In the genomic region with DNA sequence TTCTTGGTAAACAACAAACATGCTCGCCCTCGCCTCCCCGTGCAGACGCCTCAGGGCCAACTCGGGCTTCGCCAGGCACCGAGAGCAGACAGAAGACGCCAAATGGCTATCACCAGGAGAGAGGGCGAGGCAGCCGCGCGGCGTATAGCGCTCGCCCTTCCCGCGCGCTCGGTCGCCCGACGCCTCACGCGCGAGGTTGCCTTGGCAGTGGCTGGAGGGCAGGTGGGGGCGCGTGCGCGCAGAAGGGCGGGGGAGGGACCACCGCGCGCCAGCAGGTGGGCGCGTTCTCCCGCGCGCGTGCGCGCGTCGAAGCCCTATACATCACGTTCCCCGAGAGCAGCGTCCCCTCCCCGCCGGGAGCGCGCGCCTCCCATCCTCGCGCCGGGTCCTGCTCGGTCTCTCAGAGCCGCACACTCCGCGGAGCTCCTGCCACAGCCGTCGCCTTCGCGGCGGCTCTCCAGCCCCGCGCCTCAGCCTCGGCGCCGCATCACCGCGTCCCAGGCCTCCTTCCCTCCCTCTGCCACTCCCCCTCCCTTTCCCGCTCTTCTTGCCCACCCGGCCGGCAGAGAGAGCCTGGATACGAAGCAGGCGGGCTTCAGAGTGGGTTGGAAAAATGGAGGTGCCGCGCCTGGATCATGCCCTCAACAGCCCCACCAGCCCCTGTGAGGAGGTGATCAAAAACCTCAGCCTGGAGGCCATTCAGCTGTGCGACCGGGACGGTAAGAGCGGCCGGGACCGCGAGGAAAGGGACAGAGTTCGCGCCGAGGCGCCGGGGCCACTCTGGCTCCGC, we compare ENCODE assay signal across 8 cellular contexts.
DNase-seq lines count a peak whose midpoint lies in the region; ATAC-seq and TF ChIP-seq lines count a peak whose summit lies in the region.

A gene (plus strand): TSS at position 403 of the 790 bp plus-strand sequence. CDS start 211 bp downstream, at position 614.

- ATAC-seq in SK-N-SH treated with all-trans-retinoic acid at 6 μM for 48 hours (peak; percentile 70), HG02852 (IDR thresholded peaks at IDR 0.05; ENCODE audit: unreplicated experiment) (no peak)

- peak; percentile 2 for DNase-seq in activated CD4-positive, alpha-beta T cell treated with anti-CD3 and anti-CD28 coated beads for 48 hours
- DNase-seq in activated CD4-positive, alpha-beta T cell treated with anti-CD3 and anti-CD28 coated beads, Interleukin-2, amount 50 U/mL, for 4 hours: no peak
- DNase-seq in hypothalamus (lab: John Stamatoyannopoulos, UW): peak in 46 of 51 donors; percentile 15 to 88 (median 63)
- peak; percentile 94 for DNase-seq in retina
- no peak for DNase-seq in epidermal melanocyte (ENCODE audit: insufficient read length, low spot score)
- no peak for DNase-seq in AG08395 (ENCODE audit: low spot score)

TF ChIP-seq in SK-N-SH treated with all-trans-retinoic acid at 6 μM for 48 hours, 23 proteins besides CTCF, POLR2A, EP300 and RAD21:
- TF ChIP-seq ZFP30 (CRISPR knock-in tag; IDR thresholded peaks at IDR 0.05) (no peak), TCF4 (CRISPR knock-in tag; IDR thresholded peaks at IDR 0.05; ENCODE audit: borderline replicate concordance) (no peak), SNAI2 (CRISPR knock-in tag; IDR thresholded peaks at IDR 0.05) (no peak), CSDC2 (CRISPR knock-in tag; IDR thresholded peaks at IDR 0.05) (no peak), ZNF8 (CRISPR knock-in tag; IDR thresholded peaks at IDR 0.05) (no peak), PPARA (CRISPR knock-in tag; IDR thresholded peaks at IDR 0.05; ENCODE audit: borderline replicate concordance) (no peak), ESRRG (CRISPR knock-in tag; IDR thresholded peaks at IDR 0.05) (no peak), ISL1 (CRISPR knock-in tag; IDR thresholded peaks at IDR 0.05) (no peak), RARB (CRISPR knock-in tag; IDR thresholded peaks at IDR 0.05) (no peak)
- TF ChIP-seq, protein P1, sequence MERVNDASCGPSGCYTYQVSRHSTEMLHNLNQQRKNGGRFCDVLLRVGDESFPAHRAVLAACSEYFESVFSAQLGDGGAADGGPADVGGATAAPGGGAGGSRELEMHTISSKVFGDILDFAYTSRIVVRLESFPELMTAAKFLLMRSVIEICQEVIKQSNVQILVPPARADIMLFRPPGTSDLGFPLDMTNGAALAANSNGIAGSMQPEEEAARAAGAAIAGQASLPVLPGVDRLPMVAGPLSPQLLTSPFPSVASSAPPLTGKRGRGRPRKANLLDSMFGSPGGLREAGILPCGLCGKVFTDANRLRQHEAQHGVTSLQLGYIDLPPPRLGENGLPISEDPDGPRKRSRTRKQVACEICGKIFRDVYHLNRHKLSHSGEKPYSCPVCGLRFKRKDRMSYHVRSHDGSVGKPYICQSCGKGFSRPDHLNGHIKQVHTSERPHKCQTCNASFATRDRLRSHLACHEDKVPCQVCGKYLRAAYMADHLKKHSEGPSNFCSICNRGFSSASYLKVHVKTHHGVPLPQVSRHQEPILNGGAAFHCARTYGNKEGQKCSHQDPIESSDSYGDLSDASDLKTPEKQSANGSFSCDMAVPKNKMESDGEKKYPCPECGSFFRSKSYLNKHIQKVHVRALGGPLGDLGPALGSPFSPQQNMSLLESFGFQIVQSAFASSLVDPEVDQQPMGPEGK (CRISPR knock-in tag; IDR thresholded peaks at IDR 0.05; ENCODE audit: borderline replicate concordance): no peak
- TF ChIP-seq, protein P2, sequence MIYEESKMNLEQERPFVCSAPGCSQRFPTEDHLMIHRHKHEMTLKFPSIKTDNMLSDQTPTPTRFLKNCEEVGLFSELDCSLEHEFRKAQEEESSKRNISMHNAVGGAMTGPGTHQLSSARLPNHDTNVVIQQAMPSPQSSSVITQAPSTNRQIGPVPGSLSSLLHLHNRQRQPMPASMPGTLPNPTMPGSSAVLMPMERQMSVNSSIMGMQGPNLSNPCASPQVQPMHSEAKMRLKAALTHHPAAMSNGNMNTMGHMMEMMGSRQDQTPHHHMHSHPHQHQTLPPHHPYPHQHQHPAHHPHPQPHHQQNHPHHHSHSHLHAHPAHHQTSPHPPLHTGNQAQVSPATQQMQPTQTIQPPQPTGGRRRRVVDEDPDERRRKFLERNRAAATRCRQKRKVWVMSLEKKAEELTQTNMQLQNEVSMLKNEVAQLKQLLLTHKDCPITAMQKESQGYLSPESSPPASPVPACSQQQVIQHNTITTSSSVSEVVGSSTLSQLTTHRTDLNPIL (CRISPR knock-in tag; IDR thresholded peaks at IDR 0.05; ENCODE audit: low read depth): no peak

Comparison
In these comparisons a context has a peak if more than half of its experiments do, and no peak if none do; other contexts are left out.
1. DNase-seq: peak in activated CD4-positive, alpha-beta T cell treated with anti-CD3 and anti-CD28 coated beads for 48 hours (single experiment), hypothalamus (46 of 51) and retina (single experiment); none in activated CD4-positive, alpha-beta T cell treated with anti-CD3 and anti-CD28 coated beads, Interleukin-2, amount 50 U/mL, for 4 hours (0 of 2), epidermal melanocyte (single experiment) and AG08395 (single experiment).